33 cellular contexts compared by ENCODE assay signal in the genomic region with DNA sequence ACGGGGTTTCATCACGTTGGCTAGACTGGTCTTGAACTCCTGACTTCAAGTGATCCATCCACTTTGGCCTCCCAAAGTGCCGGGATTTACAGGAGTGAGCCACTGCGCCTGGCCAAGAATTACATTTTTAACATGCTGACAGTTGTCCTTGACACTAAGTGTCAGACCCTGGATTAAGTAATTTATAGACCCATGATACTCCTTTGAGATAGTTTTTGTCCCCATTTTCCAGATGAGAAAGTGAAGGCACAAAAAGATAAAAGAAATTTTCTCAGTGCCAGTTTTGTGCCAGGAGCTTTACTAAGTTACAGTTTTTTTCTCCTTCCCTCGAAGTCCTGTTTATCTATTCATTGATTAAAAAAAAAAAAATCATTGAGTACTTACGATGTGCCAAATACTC. TPM values are rescaled to one million over a fixed set of nuclear protein-coding genes. Genes with fewer than 3 reads are reported as not detected.
"Had no signal": no experiment of that assay in that cellular context is flagged by ENCODE, and none has a peak within 500 bp of the region (broad histone marks: within the 10 kb centered on the region; RNA-seq: fewer than 3 reads in every experiment).

No MANE protein-coding gene starts in this region.

- H3K4me3 ChIP-seq: ovary, psoas muscle, skin epidermis, smooth muscle cell, spleen, suprapubic skin, testis, tibial artery, transverse colon, upper lobe of right lung, uterus had no signal

- H3K4me1 ChIP-seq: parathyroid adenoma, psoas muscle, tibial artery, transverse colon, uterus had no signal

- H2AFZ ChIP-seq: parathyroid adenoma had no signal

- H3K36me3 Mint-ChIP-seq: naive thymus-derived CD8-positive, alpha-beta T cell; natural killer cell treated with Interleukin-12 subunit alpha and Interleukin-12 subunit beta and Interleukin-15 and Interleukin-18, amount 100 ng/mL, for 72 hours; stimulated activated memory B cell treated with anti-CD40 and anti-IgM and Interleukin-4, amounts not matched to agents 10 μg/mL and 1 μg/mL and 100 μg/mL, for 72 hours; type B pancreatic cell had no signal

- H3K4me3 Mint-ChIP-seq: naive thymus-derived CD8-positive, alpha-beta T cell; natural killer cell treated with Interleukin-12 subunit alpha and Interleukin-12 subunit beta and Interleukin-15 and Interleukin-18, amount 100 ng/mL, for 72 hours; nephron progenitor cell; neural crest cell; stimulated activated memory B cell treated with anti-CD40 and anti-IgM and Interleukin-4, amounts not matched to agents 10 μg/mL and 1 μg/mL and 100 μg/mL, for 72 hours; stimulated activated naive CD8-positive, alpha-beta T cell treated with anti-CD3 and anti-CD28 coated beads, Interleukin-15, amount 100 ng/mL, for 72 hours; type B pancreatic cell had no signal

- H3K36me3 ChIP-seq: neutrophil, ovary, spleen, suprapubic skin, tibial artery, transverse colon, upper lobe of right lung, uterus had no signal

- H3K9ac ChIP-seq: parathyroid adenoma had no signal

- H3K4me1 Mint-ChIP-seq: nephron progenitor cell; neural crest cell; stimulated activated memory B cell treated with anti-CD40 and anti-IgM and Interleukin-4, amounts not matched to agents 10 μg/mL and 1 μg/mL and 100 μg/mL, for 72 hours had no signal

- H3K27ac ChIP-seq: neutrophil, ovary, parathyroid adenoma, psoas muscle, skin epidermis, spleen, suprapubic skin, testis, tibial artery, transverse colon, upper lobe of right lung, uterus had no signal

- H3K9me3 Mint-ChIP-seq: natural killer cell treated with Interleukin-12 subunit alpha and Interleukin-12 subunit beta and Interleukin-15 and Interleukin-18, amount 100 ng/mL, for 72 hours; neural crest cell; stimulated activated memory B cell treated with anti-CD40 and anti-IgM and Interleukin-4, amounts not matched to agents 10 μg/mL and 1 μg/mL and 100 μg/mL, for 72 hours; stimulated activated naive CD8-positive, alpha-beta T cell treated with anti-CD3 and anti-CD28 coated beads, Interleukin-15, amount 100 ng/mL, for 72 hours; type B pancreatic cell had no signal

- H3K79me2 ChIP-seq: parathyroid adenoma had no signal

- H3K27ac Mint-ChIP-seq: natural killer cell treated with Interleukin-12 subunit alpha and Interleukin-12 subunit beta and Interleukin-15 and Interleukin-18, amount 100 ng/mL, for 72 hours; progenitor cell of endocrine pancreas; stimulated activated memory B cell treated with anti-CD40 and anti-IgM and Interleukin-4, amounts not matched to agents 10 μg/mL and 1 μg/mL and 100 μg/mL, for 72 hours; stimulated activated naive CD8-positive, alpha-beta T cell treated with anti-CD3 and anti-CD28 coated beads, Interleukin-15, amount 100 ng/mL, for 72 hours; type B pancreatic cell had no signal

- ATAC-seq: naive thymus-derived CD8-positive, alpha-beta T cell; natural killer cell treated with Interleukin-12 subunit alpha and Interleukin-12 subunit beta and Interleukin-15 and Interleukin-18, amount 100 ng/mL, for 72 hours; psoas muscle; right cardiac atrium; sciatic nerve; stimulated activated memory B cell treated with anti-CD40 and anti-IgM and Interleukin-4, amounts not matched to agents 10 μg/mL and 1 μg/mL and 100 μg/mL, for 72 hours; stimulated activated naive CD8-positive, alpha-beta T cell treated with anti-CD3 and anti-CD28 coated beads, Interleukin-15, amount 100 ng/mL, for 72 hours; stimulated activated naive CD8-positive, alpha-beta T cell treated with anti-CD3 and anti-CD28 coated beads, Interleukin-15, Interleukin-2, amounts not matched to agents 100 U/mL and 50 U/mL, for 24 hours; upper lobe of right lung had no signal

- H3K27me3 ChIP-seq: neutrophil, ovary, spleen, suprapubic skin, testis, tibial artery, transverse colon, upper lobe of right lung, uterus had no signal

- H3K4me2 ChIP-seq: smooth muscle cell had no signal

- H3K27me3 Mint-ChIP-seq: naive thymus-derived CD8-positive, alpha-beta T cell; natural killer cell treated with Interleukin-12 subunit alpha and Interleukin-12 subunit beta and Interleukin-15 and Interleukin-18, amount 100 ng/mL, for 72 hours; progenitor cell of endocrine pancreas; stimulated activated memory B cell treated with anti-CD40 and anti-IgM and Interleukin-4, amounts not matched to agents 10 μg/mL and 1 μg/mL and 100 μg/mL, for 72 hours; stimulated activated naive CD8-positive, alpha-beta T cell treated with anti-CD3 and anti-CD28 coated beads, Interleukin-15, amount 100 ng/mL, for 72 hours had no signal

- DNase-seq: naive thymus-derived CD8-positive, alpha-beta T cell; nephron progenitor cell; nucleus accumbens; ovary; posterior cingulate gyrus; psoas muscle; right cardiac atrium; spleen; stimulated activated CD4-positive, alpha-beta T cell treated with anti-CD3 and anti-CD28 coated beads, Interleukin-12 subunit alpha, Interleukin-12 subunit beta, amount 100 ng/mL, for 4 hours; stimulated activated CD4-positive, alpha-beta T cell treated with anti-CD3 and anti-CD28 coated beads, Interleukin-1b, Interleukin-23, amount 100 ng/mL, for 48 hours; stimulated activated CD4-positive, alpha-beta T cell treated with anti-CD3 and anti-CD28 coated beads, Interleukin-4, amount 100 ng/mL, for 1 hour; stimulated activated CD4-positive, alpha-beta T cell treated with anti-CD3 and anti-CD28 coated beads, Interleukin-4, amount 100 ng/mL, for 4 hours; stimulated activated CD8-positive, alpha-beta memory T cell treated with anti-CD3 and anti-CD28 coated beads, Interleukin-4, amount 100 ng/mL, for 48 hours; stimulated activated naive CD4-positive, alpha-beta T cell; stimulated activated naive CD8-positive, alpha-beta T cell treated with anti-CD3 and anti-CD28 coated beads, Interleukin-15, amount 100 ng/mL, for 72 hours; stimulated activated naive CD8-positive, alpha-beta T cell treated with anti-CD3 and anti-CD28 coated beads, Interleukin-15, Interleukin-2, amounts not matched to agents 100 U/mL and 50 U/mL, for 24 hours; substantia nigra; testis; tibial artery; transverse colon; upper lobe of right lung; uterus had no signal

- H3K9me3 ChIP-seq: neutrophil, ovary, psoas muscle, spleen, suprapubic skin, testis, tibial artery, transverse colon, upper lobe of right lung, uterus had no signal

RNA-seq across cellular contexts. Expression of a gene that starts 14.9 kb away (rescaled TPM):
- total RNA-seq: neural crest cell had no signal
